In the genomic region with DNA sequence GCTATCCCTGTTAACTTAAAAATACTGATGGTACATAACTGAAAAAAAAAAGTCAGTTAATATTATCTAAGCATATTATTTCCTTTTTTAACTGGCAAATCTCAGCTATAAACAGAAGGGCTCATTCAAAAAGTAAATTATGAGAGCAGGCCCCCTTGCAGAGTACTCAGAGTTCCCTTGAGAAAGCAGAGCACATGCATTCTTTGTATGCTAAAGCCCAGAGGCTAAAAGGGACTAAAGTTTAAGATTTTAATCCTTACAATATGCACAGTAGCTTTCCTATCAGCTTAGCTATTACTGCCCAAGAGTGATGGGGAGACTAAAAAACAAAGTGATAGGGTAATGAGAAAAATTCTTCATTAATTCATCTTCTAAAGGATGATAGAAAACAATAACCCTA, we compare ENCODE assay signal across 17 cellular contexts. TPM values are rescaled to one million over a fixed set of nuclear protein-coding genes. Genes with fewer than 3 reads are reported as not detected.
DNase-seq lines count a peak whose midpoint lies in the region; TF ChIP-seq lines count a peak whose summit lies in the region.
"Had no signal": no experiment of that assay in that cellular context is flagged by ENCODE, and none has a peak within 500 bp of the region (broad histone marks: within the 10 kb centered on the region; RNA-seq: fewer than 3 reads in every experiment).

No MANE protein-coding gene starts in this region.

- no peak for TF ChIP-seq RAD21 in SK-N-SH (IDR thresholded peaks at IDR 0.05; ENCODE audit: low read length)

- H3K9me3 Mint-ChIP-seq in activated T-cell treated with anti-CD3 and anti-CD28 coated beads, Interleukin-2, amount 50 U/mL, for 24 hours, result no peaks in the 10 kb centered on the region
- H3K9me3 Mint-ChIP-seq: activated naive CD8-positive, alpha-beta T cell treated with anti-CD3 and anti-CD28 coated beads for 36 hours had no signal

- no peaks in the 10 kb centered on the region for H3K36me3 ChIP-seq in SK-N-SH (replicated peaks in 1 of 2; ENCODE audit: control insufficient read depth in 1 of 2, insufficient read depth in 2 of 2, low read length in 1 of 2)
- H3K36me3 ChIP-seq in smooth muscle cell (ENCODE audit: low read depth), result no peaks in the 10 kb centered on the region
- H3K36me3 ChIP-seq: tibial nerve had no signal

- H3K4me3 ChIP-seq in SK-N-SH (ENCODE audit: low read depth in 2 of 2, low read length in 1 of 2) (no peak overlapping the region), smooth muscle cell (peak overlapping the region; percentile 2)
- H3K4me3 ChIP-seq: mucosa of descending colon, tibial nerve had no signal

- H3K9me3 ChIP-seq in SK-N-SH (no peaks in the 10 kb centered on the region), smooth muscle cell (replicated peaks; ENCODE audit: low read depth) (no peaks in the 10 kb centered on the region)
- H3K9me3 ChIP-seq: mucosa of descending colon, tibial nerve had no signal

- H3K9ac ChIP-seq in SK-N-SH (no peak overlapping the region), smooth muscle cell (ENCODE audit: low read depth) (no peak overlapping the region)

- peaks cover 36% of the 10 kb centered on the region for H3F3A ChIP-seq in SK-N-SH (replicated peaks; ENCODE audit: insufficient read depth)
- peaks cover 13% of the 10 kb centered on the region for H3F3A ChIP-seq in smooth muscle cell (ENCODE audit: low read depth)

- H3K27ac Mint-ChIP-seq in activated T-cell treated with anti-CD3 and anti-CD28 coated beads, Interleukin-2, amount 50 U/mL, for 24 hours, result peak overlapping the region; percentile 13
- H3K27ac Mint-ChIP-seq: activated naive CD8-positive, alpha-beta T cell treated with anti-CD3 and anti-CD28 coated beads for 36 hours had no signal

- H3K4me2 ChIP-seq in SK-N-SH (0 out of 2 replicates have a peak overlapping the region, but pooled peaks have one; percentile 11), smooth muscle cell (peak overlapping the region; percentile 71)

- H3K27ac ChIP-seq in SK-N-SH (ENCODE audit: low read depth in 2 of 2, low read length in 1 of 2), result peak overlapping the region; percentile 36 to 93
- peak overlapping the region; percentile 66 for H3K27ac ChIP-seq in smooth muscle cell (ENCODE audit: low read depth)

- H3K4me1 Mint-ChIP-seq in activated T-cell treated with anti-CD3 and anti-CD28 coated beads, Interleukin-2, amount 50 U/mL, for 24 hours (ENCODE audit: low read depth), result peaks cover 48% of the 10 kb centered on the region

- TF ChIP-seq EP300 in SK-N-SH (IDR thresholded peaks at IDR 0.05; ENCODE audit: borderline replicate concordance in 1 of 2, low read depth in 1 of 2, low read length in 1 of 2), result no peak

- no peak overlapping the region for H3K4me3 Mint-ChIP-seq in activated T-cell treated with anti-CD3 and anti-CD28 coated beads, Interleukin-2, amount 50 U/mL, for 24 hours
- H3K4me3 Mint-ChIP-seq: activated naive CD8-positive, alpha-beta T cell treated with anti-CD3 and anti-CD28 coated beads for 36 hours had no signal

- POLR2A ChIA-PET in SK-N-SH (lab: Yijun Ruan, JAX), result interaction anchor here (0.6 to 1.5 kb wide), 2 partner anchors 19 to 171 kb away, joined by 3 read pairs; a partner anchor contains a TSS

- H3K27me3 ChIP-seq in SK-N-SH (ENCODE audit: insufficient read depth) (no peaks in the 10 kb centered on the region), smooth muscle cell (ENCODE audit: low read depth) (no peaks in the 10 kb centered on the region)
- H3K27me3 ChIP-seq: tibial nerve had no signal

- no peaks in the 10 kb centered on the region for H3K9me2 ChIP-seq in SK-N-SH

- CTCF ChIA-PET in SK-N-SH (lab: Yijun Ruan, JAX), result interaction anchor here (1.0 to 1.5 kb wide), 4 partner anchors 11 to 222 kb away, joined by 3 to 5 read pairs (median 4); a partner anchor contains a TSS

- H3K4me1 ChIP-seq in SK-N-SH (ENCODE audit: control insufficient read depth in 1 of 2, insufficient read depth in 2 of 2, low read depth in 1 of 2, low read length in 1 of 2) (peaks cover 12 to 48% of the 10 kb centered on the region in 2 experiments), smooth muscle cell (ENCODE audit: low read depth) (peaks cover 38% of the 10 kb centered on the region)

- no peak for DNase-seq in activated T-cell treated with anti-CD3 and anti-CD28 coated beads, Interleukin-2, amount 50 U/mL, for 24 hours
- DNase-seq in activated T-cell treated with anti-CD3 and anti-CD28 coated beads, Interleukin-2, amount 50 U/mL, for 48 hours, result no peak
- DNase-seq in SK-N-SH (no peak), foreskin melanocyte (peak; percentile 51), smooth muscle cell (lab: John Stamatoyannopoulos, UW; ENCODE audit: unreplicated experiment) (no peak), GM10266 (ENCODE audit: extremely low spot score) (no peak), HPDE6-E6E7 (ENCODE audit: extremely low spot score) (no peak)
- no peak for DNase-seq in stimulated activated CD4-positive, alpha-beta T cell treated with anti-CD3 and anti-CD28 coated beads, Interleukin-4, amount 100 ng/mL, for 24 hours
- DNase-seq: ACHN; activated CD8-positive, alpha-beta memory T cell treated with anti-CD3 and anti-CD28 coated beads, Interleukin-2, amount 50 U/mL, for 4 hours; activated naive CD8-positive, alpha-beta T cell treated with anti-CD3 and anti-CD28 coated beads for 36 hours; KG1; mucosa of descending colon; NCI-H1694 treated with DMSO at 0.1 percent for 48 hours; NCI-H69; SHP77 treated with DMSO at 0.1 percent for 48 hours had no signal

- TF ChIP-seq CTCF in SK-N-SH (IDR thresholded peaks at IDR 0.05), result no peak
- no peak for TF ChIP-seq CTCF in smooth muscle cell (IDR thresholded peaks at IDR 0.05; ENCODE audit: borderline replicate concordance, insufficient read depth, poor library complexity, severe bottlenecking)
- no peak for TF ChIP-seq CTCF in GM10266 (IDR thresholded peaks at IDR 0.05; ENCODE audit: control insufficient read depth, insufficient read depth, low read depth, missing control alignments)

- H3K27me3 Mint-ChIP-seq in activated T-cell treated with anti-CD3 and anti-CD28 coated beads, Interleukin-2, amount 50 U/mL, for 24 hours, result no peaks in the 10 kb centered on the region
- H3K27me3 Mint-ChIP-seq: activated naive CD8-positive, alpha-beta T cell treated with anti-CD3 and anti-CD28 coated beads for 36 hours had no signal

- peaks cover 75% of the 10 kb centered on the region for H3K79me2 ChIP-seq in SK-N-SH (ENCODE audit: insufficient read depth)
- peaks cover 65% of the 10 kb centered on the region for H3K79me2 ChIP-seq in smooth muscle cell (ENCODE audit: low read depth)

- H4K20me1 ChIP-seq in SK-N-SH (ENCODE audit: insufficient read depth) (no peaks in the 10 kb centered on the region), smooth muscle cell (ENCODE audit: low read depth) (peaks cover 68% of the 10 kb centered on the region)

- H3K36me3 Mint-ChIP-seq in activated T-cell treated with anti-CD3 and anti-CD28 coated beads, Interleukin-2, amount 50 U/mL, for 24 hours (ENCODE audit: low read depth), result peaks cover 49% of the 10 kb centered on the region

- H2AFZ ChIP-seq in SK-N-SH (ENCODE audit: low read depth) (no peak overlapping the region), smooth muscle cell (ENCODE audit: low read depth) (no peak overlapping the region)

TF ChIP-seq in SK-N-SH, 30 proteins besides CTCF, POLR2A, EP300 and RAD21:
- no peak for TF ChIP-seq MEF2A (IDR thresholded peaks at IDR 0.05; ENCODE audit: borderline replicate concordance, low read depth)
- no peak for TF ChIP-seq SIN3A (IDR thresholded peaks at IDR 0.05; ENCODE audit: borderline replicate concordance, low read depth, low read length)
- no peak for TF ChIP-seq ELF1 (IDR thresholded peaks at IDR 0.05)

RNA-seq across cellular contexts. Expression of a gene that starts 18.5 kb away (rescaled TPM):
- polyA plus RNA-seq in SK-N-SH (2012; rRNA removed) (34.2 and 49.0 TPM in 2 replicates), smooth muscle cell (39.6 and 43.9 TPM in 2 replicates)
- 31.6 and 39.7 TPM in 2 replicates for polyA plus RNA-seq in SK-N-SH (2012; cell fraction: cytosol; rRNA removed)
- 14.7 and 37.7 TPM in 2 replicates for polyA plus RNA-seq in SK-N-SH (2012; cell fraction: nucleus; rRNA removed)
- total RNA-seq in smooth muscle cell, result 77.7 and 83.7 TPM in 2 replicates
